8 cellular contexts compared by ENCODE assay signal in the genomic region with DNA sequence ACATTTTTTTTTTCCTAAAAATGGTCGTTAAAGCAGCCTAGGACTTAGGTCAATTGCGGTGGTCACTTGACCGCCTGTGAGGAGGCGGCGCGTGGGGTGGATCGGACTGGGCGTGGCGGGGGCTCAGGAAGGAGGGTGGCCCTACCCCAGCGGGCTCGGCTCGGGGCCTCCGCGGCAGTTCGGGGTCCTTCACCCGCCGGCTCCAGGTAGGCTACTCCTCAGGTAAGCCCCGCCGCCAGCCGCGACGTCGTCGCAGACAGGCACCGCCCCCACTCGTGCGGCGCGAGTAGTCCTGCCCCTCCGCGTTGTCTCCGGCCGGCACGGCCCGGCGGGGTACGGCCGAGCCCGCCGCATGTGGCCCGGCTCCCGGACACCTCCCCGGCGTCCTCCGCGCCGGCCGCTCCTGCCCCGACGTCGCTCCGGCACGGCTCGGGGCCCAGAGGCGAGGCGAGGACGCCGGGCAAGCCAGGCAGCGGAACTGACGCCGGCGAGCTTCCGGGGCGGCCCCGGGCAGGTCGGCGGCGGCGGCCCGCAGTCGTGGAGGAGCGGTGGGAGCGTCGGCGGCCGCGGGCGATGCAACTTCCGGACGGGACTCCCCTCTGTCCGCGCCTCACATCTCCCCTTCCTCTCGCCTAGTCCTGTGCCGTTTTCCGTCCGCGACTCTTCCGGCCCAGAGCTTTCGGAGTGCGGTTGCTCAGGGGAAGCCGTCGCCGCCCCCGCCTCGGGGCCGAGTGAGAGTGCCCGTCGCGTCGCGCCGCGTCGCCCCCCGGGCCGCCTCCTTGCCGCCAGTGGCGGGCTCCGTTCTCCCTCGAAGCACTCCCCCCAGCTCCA. TPM values are rescaled to one million over a fixed set of nuclear protein-coding genes. Genes with fewer than 3 reads are reported as not detected.
DNase-seq lines count a peak whose midpoint lies in the region; ATAC-seq, FAIRE-seq and TF ChIP-seq lines count a peak whose summit lies in the region.

Gene AGO3 (plus strand): TSS at position 513 of the 831 bp plus-strand sequence. CDS start 322 bp downstream, outside the sequence.

- no peaks in the 10 kb centered on the region for H3K9me1 ChIP-seq in endothelial cell of umbilical vein (replicated peaks; ENCODE audit: control insufficient read depth, extremely low read depth, insufficient read depth, low read length)

- in situ Hi-C loops in Caki2 (cut with HindIII; ENCODE audit: low pct_unique_long_range_greater_than_20kb, low sequenced_read_pairs) = no loop called here

- H3K79me2 ChIP-seq in OCI-LY1 (ENCODE audit: insufficient read depth, low read length) = peaks cover 43% of the 10 kb centered on the region
- peaks cover 40% of the 10 kb centered on the region for H3K79me2 ChIP-seq in endothelial cell of umbilical vein (ENCODE audit: control insufficient read depth, insufficient read depth, low read length)

- TF ChIP-seq CTCF in OCI-LY1 (IDR thresholded peaks at IDR 0.05; ENCODE audit: low read length) (no peak), endothelial cell of umbilical vein (IDR thresholded peaks at IDR 0.05; ENCODE audit: extremely low read depth in 1 of 2, insufficient read depth in 1 of 2, low read depth in 1 of 2, low read length in 2 of 2) (no peak), mesothelial cell of epicardium (IDR thresholded peaks at IDR 0.05; ENCODE audit: unreplicated experiment) (no peak)

- dilution Hi-C loops in endothelial cell of umbilical vein (cut with MboI; ENCODE audit: extremely low pct_ligation_motif_present, low sequenced_read_pairs) = no loop called here

- H3K4me3 ChIP-seq in HUES64 (ENCODE audit: low read length) (peak within 1 kb of the TSS; percentile 99), OCI-LY1 (ENCODE audit: low read depth, low read length, poor library complexity, severe bottlenecking) (peak within 1 kb of the TSS; percentile 69), endothelial cell of umbilical vein (replicated peaks in 1 of 3; ENCODE audit: insufficient read depth in 1 of 3, low read depth in 1 of 3, low read length in 3 of 3) (peak within 1 kb of the TSS; percentile 82 to 95 (median 88))

- intact Hi-C loops in endothelial cell of umbilical vein (cut with micrococcal nuclease) = loop anchor here (1.0 to 2.0 kb wide), 3 partner anchors 48 to 157 kb away; partner anchors contain the start of genes ADPRS and AGO1

- no peaks in the 10 kb centered on the region for H3K36me3 Mint-ChIP-seq in mesothelial cell of epicardium

- H3K9ac ChIP-seq in HUES64 (ENCODE audit: low read depth, low read length) = peak within 1 kb of the TSS; percentile 89
- peak within 1 kb of the TSS; percentile 79 for H3K9ac ChIP-seq in OCI-LY1 (ENCODE audit: low read length)
- peak within 1 kb of the TSS; percentile 89 for H3K9ac ChIP-seq in endothelial cell of umbilical vein (replicated peaks; ENCODE audit: extremely low read depth, insufficient read depth, low read length)

- H3K9me2 ChIP-seq in OCI-LY1 (ENCODE audit: low read depth, low read length) = no peaks in the 10 kb centered on the region

- peak within 1 kb of the TSS; percentile 90 for H3K4me3 Mint-ChIP-seq in mesothelial cell of epicardium

- no peaks in the 10 kb centered on the region for H3K27me3 Mint-ChIP-seq in mesothelial cell of epicardium (ENCODE audit: low read depth)

- peak within 1 kb of the TSS; percentile 87 for H3K4me2 ChIP-seq in OCI-LY1 (ENCODE audit: low read length)
- H3K4me2 ChIP-seq in endothelial cell of umbilical vein (ENCODE audit: insufficient read depth, low read length) = peak within 1 kb of the TSS; percentile 98

- peak; percentile 80 for ATAC-seq in GM21515 (IDR thresholded peaks at IDR 0.05; ENCODE audit: unreplicated experiment)

- FAIRE-seq in endothelial cell of umbilical vein (lab: Jason Lieb, UNC) = no peak

- CTCF ChIA-PET in endothelial cell of umbilical vein (lab: Charles Lee) = interaction anchor here (0.5 to 1.4 kb wide), 5 partner anchors 48 to 546 kb away, joined by 3 to 4 read pairs (median 3); partner anchors contain the start of gene AGO1

- H4K20me1 ChIP-seq in OCI-LY1 (ENCODE audit: insufficient read depth, low read length) (no peaks in the 10 kb centered on the region), endothelial cell of umbilical vein (replicated peaks; ENCODE audit: control insufficient read depth, extremely low read depth, insufficient read depth, low read length) (no peaks in the 10 kb centered on the region)

- peak within 1 kb of the TSS; percentile 98 for H3K27ac Mint-ChIP-seq in mesothelial cell of epicardium

- H3K36me3 ChIP-seq in HUES64 (ENCODE audit: insufficient read depth, low read length) (peaks cover 5% of the 10 kb centered on the region; the same call in 1 of the 2 replicates), OCI-LY1 (ENCODE audit: insufficient read depth, low read length) (no peaks in the 10 kb centered on the region), endothelial cell of umbilical vein (ENCODE audit: control insufficient read depth in 2 of 2, extremely low read depth in 1 of 2, insufficient read depth in 2 of 2, low read length in 2 of 2) (no peaks in the 10 kb centered on the region)

- H3K27me3 ChIP-seq in HUES64 (ENCODE audit: insufficient read depth, low read length) (no peaks in the 10 kb centered on the region), OCI-LY1 (ENCODE audit: insufficient read depth, low read length) (no peaks in the 10 kb centered on the region), endothelial cell of umbilical vein (ENCODE audit: control insufficient read depth in 2 of 2, insufficient read depth in 2 of 2, low read length in 2 of 2) (no peaks in the 10 kb centered on the region)

- peaks cover 41% of the 10 kb centered on the region for H3K4me1 Mint-ChIP-seq in mesothelial cell of epicardium

- DNase-seq in Caki2 (ENCODE audit: low read depth) (peak; percentile 79), endothelial cell of umbilical vein (ENCODE audit: low read depth, low spot score) (peak; percentile 74), mesothelial cell of epicardium (ENCODE audit: low spot score in 2 of 2, unreplicated experiment in 2 of 2) (peak; percentile 56 to 78)
- DNase-seq in activated CD8-positive, alpha-beta memory T cell treated with anti-CD3 and anti-CD28 coated beads, Interleukin-2, amount 50 U/mL, for 4 hours = peak; percentile 84
- DNase-seq in stimulated activated CD8-positive, alpha-beta memory T cell treated with anti-CD3 and anti-CD28 coated beads, Interleukin-15, amount 100 ng/mL, for 4 hours (ENCODE audit: low read depth in 2 of 2) = peak; percentile 77 to 82

- WGBS in HUES64 = under 1% methylated on average over 110 of the region's 110 CpGs

- H3K9me3 Mint-ChIP-seq in mesothelial cell of epicardium = no peaks in the 10 kb centered on the region

- H3K4me1 ChIP-seq in HUES64 (ENCODE audit: insufficient read depth, low read length) (peaks cover 37% of the 10 kb centered on the region), OCI-LY1 (ENCODE audit: insufficient read depth, low read length, severe bottlenecking) (peaks cover 42% of the 10 kb centered on the region), endothelial cell of umbilical vein (ENCODE audit: control insufficient read depth, extremely low read depth, insufficient read depth, low read length) (peaks cover 16% of the 10 kb centered on the region)

- H3K9me3 ChIP-seq in HUES64 (ENCODE audit: insufficient read depth, low read depth, low read length) (no peaks in the 10 kb centered on the region), OCI-LY1 (ENCODE audit: low read length) (no peaks in the 10 kb centered on the region), endothelial cell of umbilical vein (replicated peaks; ENCODE audit: control insufficient read depth, insufficient read depth, low read length) (no peaks in the 10 kb centered on the region)

- POLR2A ChIA-PET in endothelial cell of umbilical vein (lab: Charles Lee) = no interaction called here

- TSS peak; percentile 73 for BruUV-seq in endothelial cell of umbilical vein (replicated peaks; lab: Mats Ljungman, UMichigan)

- H3K27ac ChIP-seq in HUES64 (ENCODE audit: low read depth, low read length) (peak within 1 kb of the TSS; percentile 99), OCI-LY1 (ENCODE audit: low read depth, low read length, poor library complexity, severe bottlenecking) (peak within 1 kb of the TSS; percentile 66), endothelial cell of umbilical vein (ENCODE audit: insufficient read depth, low read depth, low read length) (peak within 1 kb of the TSS; percentile 83)

- TF ChIP-seq POLR2A in endothelial cell of umbilical vein (IDR thresholded peaks at IDR 0.05; ENCODE audit: low read depth, low read length) = peak; percentile 93

- 0 out of 2 replicates have a peak, but pooled peaks cover 3% of the 10 kb centered on the region for H3F3A ChIP-seq in OCI-LY1 (ENCODE audit: insufficient read depth, low read length)

- 0 out of 2 replicates have a peak within 1 kb of the TSS, but pooled peaks have one; percentile 7 for H2AFZ ChIP-seq in OCI-LY1 (ENCODE audit: low read length)
- H2AFZ ChIP-seq in endothelial cell of umbilical vein (ENCODE audit: low read depth, low read length) = peak within 1 kb of the TSS; percentile 53

TF ChIP-seq in endothelial cell of umbilical vein, 7 proteins besides CTCF, POLR2A, EP300 and RAD21:
- peak; percentile 99 for TF ChIP-seq POLR2AphosphoS5 (IDR thresholded peaks at IDR 0.05; ENCODE audit: insufficient read depth, low read depth, low read length)
- TF ChIP-seq JUN (IDR thresholded peaks at IDR 0.05; ENCODE audit: borderline replicate concordance, insufficient read depth, insufficient read length, low read depth) = no peak
- TF ChIP-seq MYC (IDR thresholded peaks at IDR 0.05; ENCODE audit: low read depth, low read length) = peak; percentile 36

RNA-seq across cellular contexts. Expression of gene AGO3, which starts in this region (rescaled TPM):
- 7.6 and 8.9 TPM in 2 replicates for total RNA-seq in Caki2 (2014; rRNA removed; shearing (Covaris generic); ENCODE audit: low replicate concordance)
- polyA plus RNA-seq in HUES64 (2013, experiment 1 of 2) = 8.9 TPM
- 9.8 TPM for polyA plus RNA-seq in HUES64 (2013, experiment 2 of 2)
- total RNA-seq in endothelial cell of umbilical vein (21.1 and 24.1 TPM in 2 replicates), mesothelial cell of epicardium (48.3 to 52.2 TPM (median 51.7 TPM) in 3 replicates)
- 7.7 and 10.4 TPM in 2 replicates for polyA plus RNA-seq in endothelial cell of umbilical vein
- polyA plus RNA-seq in endothelial cell of umbilical vein (2011; cell fraction: cytosol; rRNA removed) = 9.1 and 10.4 TPM in 2 replicates
- 24.1 and 25.2 TPM in 2 replicates for polyA plus RNA-seq in endothelial cell of umbilical vein (2011; cell fraction: nucleus; rRNA removed)
- 8.5 and 12.2 TPM in 2 replicates for polyA plus RNA-seq in endothelial cell of umbilical vein (2012)
- 83.9 and 84.1 TPM in 2 replicates for polyA minus RNA-seq in endothelial cell of umbilical vein
- 17.2 TPM for polyA minus RNA-seq in endothelial cell of umbilical vein (2011; cell fraction: cytosol; rRNA and poly(A)+ RNA removed)
- polyA minus RNA-seq in endothelial cell of umbilical vein (2011; cell fraction: nucleus; rRNA and poly(A)+ RNA removed) = 72.1 and 104 TPM in 2 replicates

Comparison
In these comparisons a context has a peak if more than half of its experiments do, and no peak if none do; other contexts are left out.
1. Peak in every context shown above with its lines: DNase-seq, ATAC-seq, H3K4me3 ChIP-seq and H3K27ac ChIP-seq.